ENCODE assay signal across 24 cellular contexts in genomic region chr11:47418454-47419259, GRCh38. TPM values are rescaled to one million over a fixed set of nuclear protein-coding genes. Genes with fewer than 3 reads are reported as not detected.
DNase-seq lines count a peak whose midpoint lies in the region; ATAC-seq and TF ChIP-seq lines count a peak whose summit lies in the region.
"Had no signal": no experiment of that assay in that cellular context is flagged by ENCODE, and none has a peak within 500 bp of the region (broad histone marks: within the 10 kb centered on the region; RNA-seq: fewer than 3 reads in every experiment).

No MANE protein-coding gene starts in this region.

- H3K27ac ChIP-seq in CD4-positive, CD25-positive, alpha-beta regulatory T cell (ENCODE audit: insufficient read depth, low read length, poor library complexity, severe bottlenecking), result no peak overlapping the region
- no peak overlapping the region for H3K27ac ChIP-seq in body of pancreas
- H3K27ac ChIP-seq: SK-N-MC had no signal

- no peaks in the 10 kb centered on the region for H3K4me1 ChIP-seq in CD4-positive, CD25-positive, alpha-beta regulatory T cell (ENCODE audit: control insufficient read depth, insufficient read depth, low read length, poor library complexity, severe bottlenecking)
- H3K4me1 ChIP-seq in body of pancreas, result peaks cover 14% of the 10 kb centered on the region

- peaks cover 49% of the 10 kb centered on the region for H3K36me3 ChIP-seq in CD4-positive, CD25-positive, alpha-beta regulatory T cell (ENCODE audit: control insufficient read depth, insufficient read depth, low read length)
- peaks cover 20 to 31% of the 10 kb centered on the region in 2 donors for H3K36me3 ChIP-seq in body of pancreas (replicated peaks in 1 of 2; ENCODE audit: insufficient read depth in 1 of 2, low read depth in 2 of 2)

- intact Hi-C loops in body of pancreas (cut with DNase I), result no loop called here

- TF ChIP-seq CTCF in HFFc6 (IDR thresholded peaks at IDR 0.05), result no peak
- no peak for TF ChIP-seq CTCF in osteocyte (IDR thresholded peaks at IDR 0.05)
- no peak for TF ChIP-seq CTCF in body of pancreas (IDR thresholded peaks at IDR 0.05)

- H3K27ac Mint-ChIP-seq in CD4-positive, CD25-positive, alpha-beta regulatory T cell, result peak overlapping the region in 2 of 3 donors; percentile 31 to 63
- H3K27ac Mint-ChIP-seq in HFFc6, result peak overlapping the region; percentile 68
- H3K27ac Mint-ChIP-seq in effector memory CD8-positive, alpha-beta T cell, result peak overlapping the region; percentile 33 to 67
- H3K27ac Mint-ChIP-seq in osteocyte (ENCODE audit: unreplicated experiment), result peak overlapping the region; percentile 50
- H3K27ac Mint-ChIP-seq: T-helper 2 cell treated with Interferon-gamma antibody and Interleukin-4, amounts not matched to agents 5 μg/mL and 100 μg/mL, for 36 hours had no signal

- peak overlapping the region in 1 of 4 donors; percentile 52 for H3K4me3 Mint-ChIP-seq in CD4-positive, CD25-positive, alpha-beta regulatory T cell
- peak overlapping the region; percentile 42; the same call in 1 of the 2 replicates for H3K4me3 Mint-ChIP-seq in HFFc6
- H3K4me3 Mint-ChIP-seq in effector memory CD8-positive, alpha-beta T cell, result no peak overlapping the region
- H3K4me3 Mint-ChIP-seq in osteocyte (ENCODE audit: unreplicated experiment), result no peak overlapping the region
- H3K4me3 Mint-ChIP-seq: T-helper 2 cell treated with Interferon-gamma antibody and Interleukin-4, amounts not matched to agents 5 μg/mL and 100 μg/mL, for 36 hours had no signal

- H3K9me3 Mint-ChIP-seq in CD4-positive, CD25-positive, alpha-beta regulatory T cell, result peaks cover 0 to 2% (median 0%) of the 10 kb centered on the region in 7 donors
- H3K9me3 Mint-ChIP-seq in HFFc6, result no peaks in the 10 kb centered on the region
- H3K9me3 Mint-ChIP-seq in effector memory CD8-positive, alpha-beta T cell, result no peaks in the 10 kb centered on the region
- no peaks in the 10 kb centered on the region for H3K9me3 Mint-ChIP-seq in osteocyte (ENCODE audit: unreplicated experiment)
- H3K9me3 Mint-ChIP-seq: T-helper 2 cell treated with Interferon-gamma antibody and Interleukin-4, amounts not matched to agents 5 μg/mL and 100 μg/mL, for 36 hours had no signal

- no peak for ATAC-seq in CD4-positive, CD25-positive, alpha-beta regulatory T cell (ENCODE audit: low read depth in 2 of 2)
- no peak for ATAC-seq in effector memory CD8-positive, alpha-beta T cell (replicated peaks)
- no peak for ATAC-seq in body of pancreas
- no peak for ATAC-seq in HG03460 (IDR thresholded peaks at IDR 0.05; ENCODE audit: unreplicated experiment)
- no peak for ATAC-seq in GM18498 (IDR thresholded peaks at IDR 0.05; ENCODE audit: unreplicated experiment)
- ATAC-seq: left colon had no signal

- no peak overlapping the region for H3K4me3 ChIP-seq in CD4-positive, CD25-positive, alpha-beta regulatory T cell (ENCODE audit: low read depth, low read length)
- no peak overlapping the region for H3K4me3 ChIP-seq in body of pancreas
- H3K4me3 ChIP-seq: SK-N-MC, tibial nerve had no signal

- H3K27me3 Mint-ChIP-seq in CD4-positive, CD25-positive, alpha-beta regulatory T cell, result no peaks in the 10 kb centered on the region
- H3K27me3 Mint-ChIP-seq in HFFc6 (ENCODE audit: insufficient read depth) (peaks cover 9% of the 10 kb centered on the region; the same call in 1 of the 2 replicates), osteocyte (ENCODE audit: unreplicated experiment) (no peaks in the 10 kb centered on the region)
- H3K27me3 Mint-ChIP-seq in effector memory CD8-positive, alpha-beta T cell, result no peaks in the 10 kb centered on the region

- peaks cover 0 to 2% (median under 1%) of the 10 kb centered on the region in 4 donors for H3K4me1 Mint-ChIP-seq in CD4-positive, CD25-positive, alpha-beta regulatory T cell
- H3K4me1 Mint-ChIP-seq in HFFc6 (ENCODE audit: low read depth) (peaks cover 36% of the 10 kb centered on the region), osteocyte (ENCODE audit: unreplicated experiment) (peaks cover 21% of the 10 kb centered on the region)
- H3K4me1 Mint-ChIP-seq in effector memory CD8-positive, alpha-beta T cell (ENCODE audit: low read depth in 2 of 2), result peaks cover 9 to 11% of the 10 kb centered on the region in 2 donors

- TF ChIP-seq POLR2A in body of pancreas (IDR thresholded peaks at IDR 0.05), result no peak

- H3K27me3 ChIP-seq in CD4-positive, CD25-positive, alpha-beta regulatory T cell (ENCODE audit: control insufficient read depth, insufficient read depth, low read length), result no peaks in the 10 kb centered on the region
- H3K27me3 ChIP-seq in body of pancreas, result no peaks in the 10 kb centered on the region
- H3K27me3 ChIP-seq: tibial nerve had no signal

- H3K36me3 Mint-ChIP-seq in CD4-positive, CD25-positive, alpha-beta regulatory T cell, result peaks cover 14% of the 10 kb centered on the region
- H3K36me3 Mint-ChIP-seq in HFFc6 (ENCODE audit: low read depth) (peaks cover 26% of the 10 kb centered on the region), osteocyte (ENCODE audit: unreplicated experiment) (peaks cover 30% of the 10 kb centered on the region)
- H3K36me3 Mint-ChIP-seq in effector memory CD8-positive, alpha-beta T cell (ENCODE audit: insufficient read depth), result peaks cover 69% of the 10 kb centered on the region

- DNase-seq in CD4-positive, CD25-positive, alpha-beta regulatory T cell, result no peak
- DNase-seq in HFFc6, result no peak
- no peak for DNase-seq in effector memory CD8-positive, alpha-beta T cell
- no peak for DNase-seq in osteocyte (ENCODE audit: extremely low spot score, unreplicated experiment)
- DNase-seq in body of pancreas, result no peak
- no peak for DNase-seq in EL
- DNase-seq: activated CD4-positive, alpha-beta T cell treated with anti-CD3 and anti-CD28 coated beads, Interleukin-2, amount 50 U/mL, for 4 hours; activated naive CD4-positive, alpha-beta T cell treated with Interleukin-2 at 50 U/mL for 16 hours; activated T-cell treated with anti-CD3 and anti-CD28 coated beads for 4 hours; DND-41; HCEC 1CT; Kasumi-1; left colon; midbrain; NCI-H1092 treated with DMSO at 0.1 percent for 48 hours; NCI-H2107; NCI-H526 had no signal

- H3K9me3 ChIP-seq in CD4-positive, CD25-positive, alpha-beta regulatory T cell (ENCODE audit: control insufficient read depth in 2 of 2, low read length in 2 of 2), result no peaks in the 10 kb centered on the region
- no peaks in the 10 kb centered on the region for H3K9me3 ChIP-seq in body of pancreas
- H3K9me3 ChIP-seq: tibial nerve had no signal

- WGBS in body of pancreas, 2 donors, result 84 to 86% methylated on average over 10 to 23 of the region's 23 CpGs

RNA-seq across cellular contexts. Expression of gene PSMC3, which starts 7.6 kb away (rescaled TPM):
- 58.9 TPM for total RNA-seq in CD4-positive, CD25-positive, alpha-beta regulatory T cell
- polyA plus RNA-seq in CD4-positive, CD25-positive, alpha-beta regulatory T cell, result 100 to 1,000 TPM; 102 to 153 (median 120) TPM
- total RNA-seq in HFFc6 (2021; fragmentation: NEBNext Ultra II Directional; extraction: Animal tissue kit (Norgen Biotek cat#: 25700)), result 100 to 1,000 TPM; 161 to 238 (median 220) TPM
- total RNA-seq in osteocyte, result 123 and 126 TPM in 2 replicates
- total RNA-seq in body of pancreas, result 10 to 100 TPM; 43.8 to 62.8 TPM

RNA-seq across cellular contexts. Expression of gene SLC39A13, which starts 10.3 kb away (rescaled TPM):
- 30.4 TPM for total RNA-seq in CD4-positive, CD25-positive, alpha-beta regulatory T cell
- 10 to 100 TPM; 21.9 to 32.8 (median 23.3) TPM for polyA plus RNA-seq in CD4-positive, CD25-positive, alpha-beta regulatory T cell
- total RNA-seq in HFFc6 (2021; fragmentation: NEBNext Ultra II Directional; extraction: Animal tissue kit (Norgen Biotek cat#: 25700)), result 100 to 1,000 TPM in 2 of 6 experiments, 10 to 100 TPM in 4; 78.2 to 126 (median 86.4) TPM
- 95.4 and 98.7 TPM in 2 replicates for total RNA-seq in osteocyte
- 10 to 100 TPM; 54.7 TPM for total RNA-seq in body of pancreas

RNA-seq across cellular contexts. Expression of gene RAPSN, which starts 30.3 kb away (rescaled TPM):
- total RNA-seq in CD4-positive, CD25-positive, alpha-beta regulatory T cell, result 1.7 TPM
- not detected for polyA plus RNA-seq in CD4-positive, CD25-positive, alpha-beta regulatory T cell
- total RNA-seq in HFFc6 (2021; fragmentation: NEBNext Ultra II Directional; extraction: Animal tissue kit (Norgen Biotek cat#: 25700)), result under 1 TPM in 1 of 6 experiments, not detected in 5; 0.22 TPM
- total RNA-seq in osteocyte (0.24 and 0.42 TPM in 2 replicates), body of pancreas (not detected)
- total RNA-seq: RPMI7951 had no signal
- polyA plus RNA-seq: fibroblast of lung had no signal

RNA-seq across cellular contexts. Expression of gene SPI1, which starts 40.3 kb away (rescaled TPM):
- 0.57 TPM for total RNA-seq in CD4-positive, CD25-positive, alpha-beta regulatory T cell
- polyA plus RNA-seq in CD4-positive, CD25-positive, alpha-beta regulatory T cell, result under 1 TPM in 2 of 4 donors, not detected in 2; 0.13 to 0.41 TPM
- not detected for total RNA-seq in HFFc6 (2021; fragmentation: NEBNext Ultra II Directional; extraction: Animal tissue kit (Norgen Biotek cat#: 25700))
- total RNA-seq in osteocyte (not detected in 2 replicates), body of pancreas (10 to 100 TPM in 1 of 2 donors, 1 to 10 TPM in 1; 7.5 to 10.9 TPM)
- total RNA-seq: fibroblast of lung, RPMI7951 had no signal
- polyA plus RNA-seq: fibroblast of lung had no signal
